Comparison of ENCODE assay signal across 2 cellular contexts in the genomic region with DNA sequence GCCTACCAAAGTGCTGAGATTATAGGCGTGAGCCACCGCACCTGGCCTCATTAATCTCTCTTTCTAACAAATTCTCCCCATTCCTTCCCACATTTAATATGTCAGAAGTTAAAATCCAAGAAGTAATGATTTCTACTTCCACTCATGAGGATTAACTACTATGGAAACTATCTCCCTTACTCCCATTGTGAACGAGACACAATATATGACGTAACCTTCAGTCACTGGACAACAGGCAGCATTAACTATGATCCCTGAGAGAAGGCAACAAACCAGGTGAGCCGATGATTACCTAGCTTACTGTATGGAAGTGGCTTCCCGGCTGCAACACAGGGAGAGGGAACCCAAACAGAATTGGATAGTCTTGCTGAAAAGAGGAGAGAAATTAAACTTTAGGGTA.
TF ChIP-seq lines count a peak whose summit lies in the region.

No MANE protein-coding gene starts in this region.

TF ChIP-seq in HEK293, 187 proteins besides CTCF, POLR2A, EP300 and RAD21 (continues in another document):
- no peak for TF ChIP-seq ZFP69B (tag by site-specific recombination; IDR thresholded peaks at IDR 0.05)
- TF ChIP-seq, protein P1, sequence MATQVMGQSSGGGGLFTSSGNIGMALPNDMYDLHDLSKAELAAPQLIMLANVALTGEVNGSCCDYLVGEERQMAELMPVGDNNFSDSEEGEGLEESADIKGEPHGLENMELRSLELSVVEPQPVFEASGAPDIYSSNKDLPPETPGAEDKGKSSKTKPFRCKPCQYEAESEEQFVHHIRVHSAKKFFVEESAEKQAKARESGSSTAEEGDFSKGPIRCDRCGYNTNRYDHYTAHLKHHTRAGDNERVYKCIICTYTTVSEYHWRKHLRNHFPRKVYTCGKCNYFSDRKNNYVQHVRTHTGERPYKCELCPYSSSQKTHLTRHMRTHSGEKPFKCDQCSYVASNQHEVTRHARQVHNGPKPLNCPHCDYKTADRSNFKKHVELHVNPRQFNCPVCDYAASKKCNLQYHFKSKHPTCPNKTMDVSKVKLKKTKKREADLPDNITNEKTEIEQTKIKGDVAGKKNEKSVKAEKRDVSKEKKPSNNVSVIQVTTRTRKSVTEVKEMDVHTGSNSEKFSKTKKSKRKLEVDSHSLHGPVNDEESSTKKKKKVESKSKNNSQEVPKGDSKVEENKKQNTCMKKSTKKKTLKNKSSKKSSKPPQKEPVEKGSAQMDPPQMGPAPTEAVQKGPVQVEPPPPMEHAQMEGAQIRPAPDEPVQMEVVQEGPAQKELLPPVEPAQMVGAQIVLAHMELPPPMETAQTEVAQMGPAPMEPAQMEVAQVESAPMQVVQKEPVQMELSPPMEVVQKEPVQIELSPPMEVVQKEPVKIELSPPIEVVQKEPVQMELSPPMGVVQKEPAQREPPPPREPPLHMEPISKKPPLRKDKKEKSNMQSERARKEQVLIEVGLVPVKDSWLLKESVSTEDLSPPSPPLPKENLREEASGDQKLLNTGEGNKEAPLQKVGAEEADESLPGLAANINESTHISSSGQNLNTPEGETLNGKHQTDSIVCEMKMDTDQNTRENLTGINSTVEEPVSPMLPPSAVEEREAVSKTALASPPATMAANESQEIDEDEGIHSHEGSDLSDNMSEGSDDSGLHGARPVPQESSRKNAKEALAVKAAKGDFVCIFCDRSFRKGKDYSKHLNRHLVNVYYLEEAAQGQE (tag by site-specific recombination; IDR thresholded peaks at IDR 0.05) = no peak
- TF ChIP-seq, protein P2, sequence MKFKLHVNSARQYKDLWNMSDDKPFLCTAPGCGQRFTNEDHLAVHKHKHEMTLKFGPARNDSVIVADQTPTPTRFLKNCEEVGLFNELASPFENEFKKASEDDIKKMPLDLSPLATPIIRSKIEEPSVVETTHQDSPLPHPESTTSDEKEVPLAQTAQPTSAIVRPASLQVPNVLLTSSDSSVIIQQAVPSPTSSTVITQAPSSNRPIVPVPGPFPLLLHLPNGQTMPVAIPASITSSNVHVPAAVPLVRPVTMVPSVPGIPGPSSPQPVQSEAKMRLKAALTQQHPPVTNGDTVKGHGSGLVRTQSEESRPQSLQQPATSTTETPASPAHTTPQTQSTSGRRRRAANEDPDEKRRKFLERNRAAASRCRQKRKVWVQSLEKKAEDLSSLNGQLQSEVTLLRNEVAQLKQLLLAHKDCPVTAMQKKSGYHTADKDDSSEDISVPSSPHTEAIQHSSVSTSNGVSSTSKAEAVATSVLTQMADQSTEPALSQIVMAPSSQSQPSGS (tag by site-specific recombination; IDR thresholded peaks at IDR 0.05; ENCODE audit: low read depth) = peak; percentile 59
- no peak for TF ChIP-seq ZNF48 (tag by site-specific recombination; IDR thresholded peaks at IDR 0.05)
- TF ChIP-seq EGR2 (tag by site-specific recombination; IDR thresholded peaks at IDR 0.05; ENCODE audit: low read depth) = no peak
- TF ChIP-seq, protein P3, sequence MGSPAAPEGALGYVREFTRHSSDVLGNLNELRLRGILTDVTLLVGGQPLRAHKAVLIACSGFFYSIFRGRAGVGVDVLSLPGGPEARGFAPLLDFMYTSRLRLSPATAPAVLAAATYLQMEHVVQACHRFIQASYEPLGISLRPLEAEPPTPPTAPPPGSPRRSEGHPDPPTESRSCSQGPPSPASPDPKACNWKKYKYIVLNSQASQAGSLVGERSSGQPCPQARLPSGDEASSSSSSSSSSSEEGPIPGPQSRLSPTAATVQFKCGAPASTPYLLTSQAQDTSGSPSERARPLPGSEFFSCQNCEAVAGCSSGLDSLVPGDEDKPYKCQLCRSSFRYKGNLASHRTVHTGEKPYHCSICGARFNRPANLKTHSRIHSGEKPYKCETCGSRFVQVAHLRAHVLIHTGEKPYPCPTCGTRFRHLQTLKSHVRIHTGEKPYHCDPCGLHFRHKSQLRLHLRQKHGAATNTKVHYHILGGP (tag by site-specific recombination; IDR thresholded peaks at IDR 0.05) = no peak
- TF ChIP-seq ZSCAN23 (tag by site-specific recombination; IDR thresholded peaks at IDR 0.05) = no peak
- TF ChIP-seq KLF10 (tag by site-specific recombination; IDR thresholded peaks at IDR 0.05) = no peak
- no peak for TF ChIP-seq ZNF354C (tag by site-specific recombination; IDR thresholded peaks at IDR 0.05; ENCODE audit: borderline replicate concordance, low read depth)
- no peak for TF ChIP-seq FEZF1 (tag by site-specific recombination; IDR thresholded peaks at IDR 0.05)
- no peak for TF ChIP-seq SCRT2 (tag by site-specific recombination; IDR thresholded peaks at IDR 0.05)
- TF ChIP-seq ZNF211 (tag by site-specific recombination; IDR thresholded peaks at IDR 0.05; ENCODE audit: low read depth) = no peak
- TF ChIP-seq, protein P4, sequence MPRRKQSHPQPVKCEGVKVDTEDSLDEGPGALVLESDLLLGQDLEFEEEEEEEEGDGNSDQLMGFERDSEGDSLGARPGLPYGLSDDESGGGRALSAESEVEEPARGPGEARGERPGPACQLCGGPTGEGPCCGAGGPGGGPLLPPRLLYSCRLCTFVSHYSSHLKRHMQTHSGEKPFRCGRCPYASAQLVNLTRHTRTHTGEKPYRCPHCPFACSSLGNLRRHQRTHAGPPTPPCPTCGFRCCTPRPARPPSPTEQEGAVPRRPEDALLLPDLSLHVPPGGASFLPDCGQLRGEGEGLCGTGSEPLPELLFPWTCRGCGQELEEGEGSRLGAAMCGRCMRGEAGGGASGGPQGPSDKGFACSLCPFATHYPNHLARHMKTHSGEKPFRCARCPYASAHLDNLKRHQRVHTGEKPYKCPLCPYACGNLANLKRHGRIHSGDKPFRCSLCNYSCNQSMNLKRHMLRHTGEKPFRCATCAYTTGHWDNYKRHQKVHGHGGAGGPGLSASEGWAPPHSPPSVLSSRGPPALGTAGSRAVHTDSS (tag by site-specific recombination; IDR thresholded peaks at IDR 0.05) = no peak
- TF ChIP-seq ZNF366 (tag by site-specific recombination; conservative IDR thresholded peaks at IDR 0.05) = 0 out of 2 replicates have a peak, but pooled peaks have one; percentile 10
- no peak for TF ChIP-seq ZNF660 (tag by site-specific recombination; IDR thresholded peaks at IDR 0.05)
- no peak for TF ChIP-seq BCL11A (tag by site-specific recombination; IDR thresholded peaks at IDR 0.05; ENCODE audit: low read depth)
- TF ChIP-seq OSR2 (tag by site-specific recombination; IDR thresholded peaks at IDR 0.05) = no peak

TF ChIP-seq in K562, 482 proteins besides CTCF, POLR2A, EP300 and RAD21:
- TF ChIP-seq, protein P5, sequence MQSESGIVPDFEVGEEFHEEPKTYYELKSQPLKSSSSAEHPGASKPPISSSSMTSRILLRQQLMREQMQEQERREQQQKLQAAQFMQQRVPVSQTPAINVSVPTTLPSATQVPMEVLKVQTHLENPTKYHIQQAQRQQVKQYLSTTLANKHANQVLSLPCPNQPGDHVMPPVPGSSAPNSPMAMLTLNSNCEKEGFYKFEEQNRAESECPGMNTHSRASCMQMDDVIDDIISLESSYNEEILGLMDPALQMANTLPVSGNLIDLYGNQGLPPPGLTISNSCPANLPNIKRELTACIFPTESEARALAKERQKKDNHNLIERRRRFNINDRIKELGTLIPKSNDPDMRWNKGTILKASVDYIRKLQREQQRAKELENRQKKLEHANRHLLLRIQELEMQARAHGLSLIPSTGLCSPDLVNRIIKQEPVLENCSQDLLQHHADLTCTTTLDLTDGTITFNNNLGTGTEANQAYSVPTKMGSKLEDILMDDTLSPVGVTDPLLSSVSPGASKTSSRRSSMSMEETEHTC (IDR thresholded peaks at IDR 0.05) = no peak
- TF ChIP-seq DPF2 (IDR thresholded peaks at IDR 0.05) (peak; percentile 21; the same call in 1 of the 2 replicates), CHD2 (IDR thresholded peaks at IDR 0.05; ENCODE audit: low read depth, low read length) (no peak), CEBPB (tag; IDR thresholded peaks at IDR 0.05) (peak; percentile 50; the same call in 1 of the 2 replicates), ATF7 (IDR thresholded peaks at IDR 0.05) (peak; percentile 93), ZNF24 (IDR thresholded peaks at IDR 0.05) (peak; percentile 29; the same call in 1 of the 2 replicates), SOX6 (IDR thresholded peaks at IDR 0.05) (peak; percentile 94), SMAD4 (CRISPR knock-in tag; conservative IDR thresholded peaks at IDR 0.05) (peak; percentile 40), CEBPG (CRISPR knock-in tag; IDR thresholded peaks at IDR 0.05) (peak; percentile 64), CEBPG (tag; conservative IDR thresholded peaks at IDR 0.05 in 1 of 2, IDR thresholded peaks at IDR 0.05 in 1 of 2) (peak in 1 of 2 experiments; percentile 86; a peak in 2 of 4 replicates), ZNF263 (CRISPR knock-in tag; IDR thresholded peaks at IDR 0.05; ENCODE audit: borderline replicate concordance) (no peak), JUND (IDR thresholded peaks at IDR 0.05; ENCODE audit: borderline replicate concordance, low read depth, low read length) (no peak; the same call in 1 of the 2 replicates), JUND (tag; IDR thresholded peaks at IDR 0.05; ENCODE audit: borderline replicate concordance, low read depth, low read length) (peak; percentile 33; the same call in 1 of the 3 replicates), POLR3G (IDR thresholded peaks at IDR 0.05; ENCODE audit: extremely low read depth, insufficient read length, insufficient replicate concordance) (no peak), MAFK (IDR thresholded peaks at IDR 0.05; ENCODE audit: low read length) (no peak), RFX1 (IDR thresholded peaks at IDR 0.05) (peak; percentile 60)
- TF ChIP-seq, protein P6, sequence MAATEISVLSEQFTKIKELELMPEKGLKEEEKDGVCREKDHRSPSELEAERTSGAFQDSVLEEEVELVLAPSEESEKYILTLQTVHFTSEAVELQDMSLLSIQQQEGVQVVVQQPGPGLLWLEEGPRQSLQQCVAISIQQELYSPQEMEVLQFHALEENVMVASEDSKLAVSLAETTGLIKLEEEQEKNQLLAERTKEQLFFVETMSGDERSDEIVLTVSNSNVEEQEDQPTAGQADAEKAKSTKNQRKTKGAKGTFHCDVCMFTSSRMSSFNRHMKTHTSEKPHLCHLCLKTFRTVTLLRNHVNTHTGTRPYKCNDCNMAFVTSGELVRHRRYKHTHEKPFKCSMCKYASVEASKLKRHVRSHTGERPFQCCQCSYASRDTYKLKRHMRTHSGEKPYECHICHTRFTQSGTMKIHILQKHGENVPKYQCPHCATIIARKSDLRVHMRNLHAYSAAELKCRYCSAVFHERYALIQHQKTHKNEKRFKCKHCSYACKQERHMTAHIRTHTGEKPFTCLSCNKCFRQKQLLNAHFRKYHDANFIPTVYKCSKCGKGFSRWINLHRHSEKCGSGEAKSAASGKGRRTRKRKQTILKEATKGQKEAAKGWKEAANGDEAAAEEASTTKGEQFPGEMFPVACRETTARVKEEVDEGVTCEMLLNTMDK (IDR thresholded peaks at IDR 0.05; ENCODE audit: borderline replicate concordance, insufficient read depth, low read depth, low read length, poor library complexity, severe bottlenecking) = no peak
- TF ChIP-seq, protein P7, sequence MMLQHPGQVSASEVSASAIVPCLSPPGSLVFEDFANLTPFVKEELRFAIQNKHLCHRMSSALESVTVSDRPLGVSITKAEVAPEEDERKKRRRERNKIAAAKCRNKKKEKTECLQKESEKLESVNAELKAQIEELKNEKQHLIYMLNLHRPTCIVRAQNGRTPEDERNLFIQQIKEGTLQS (IDR thresholded peaks at IDR 0.05) = peak; percentile 78
- TF ChIP-seq, protein P7 (CRISPR knock-in tag; conservative IDR thresholded peaks at IDR 0.05) = no peak
